Comparison of ENCODE assay signal across 7 cellular contexts in genomic region chr20:49278817-49279676, GRCh38. TPM values are rescaled to one million over a fixed set of nuclear protein-coding genes. Genes with fewer than 3 reads are reported as not detected.
DNase-seq lines count a peak whose midpoint lies in the region; ATAC-seq and TF ChIP-seq lines count a peak whose summit lies in the region.

No MANE protein-coding gene starts in this region.

- H3K23ac ChIP-seq in H9 (ENCODE audit: insufficient read length, low read depth, low read length) = peak overlapping the region; percentile 8

- no peak for TF ChIP-seq POLR2A in Peyer's patch (IDR thresholded peaks at IDR 0.05)

- no peak overlapping the region for H2AK5ac ChIP-seq in H9 (ENCODE audit: insufficient read length, low read length)

- H3K4me3 ChIP-seq in Peyer's patch = peak overlapping the region; percentile 60 to 99 (median 87)
- peak overlapping the region; percentile 81 to 96 (median 95) for H3K4me3 ChIP-seq in liver (ENCODE audit: low read depth in 1 of 3, low read length in 3 of 3)
- peak overlapping the region; percentile 91 to 99 (median 91) for H3K4me3 ChIP-seq in subcutaneous abdominal adipose tissue (ENCODE audit: low read depth in 1 of 5, low read length in 5 of 5)

- H3K36me3 ChIP-seq in Peyer's patch (peaks cover 0 to 53% (median 6%) of the 10 kb centered on the region in 3 donors), liver (ENCODE audit: control insufficient read depth in 4 of 4, insufficient read depth in 3 of 4, low read depth in 1 of 4, low read length in 3 of 4) (peaks cover 26 to 47% (median 41%) of the 10 kb centered on the region in 4 donors), subcutaneous abdominal adipose tissue (ENCODE audit: control insufficient read depth in 5 of 5, insufficient read depth in 5 of 5, low read length in 5 of 5) (peaks cover 38 to 52% (median 50%) of the 10 kb centered on the region in 5 donors)

- H3K4me1 ChIP-seq in H9 (ENCODE audit: insufficient read depth, low read length) (no peaks in the 10 kb centered on the region), Peyer's patch (peaks cover 0 to 30% (median 4%) of the 10 kb centered on the region in 4 donors), liver (ENCODE audit: control insufficient read depth in 4 of 4, insufficient read depth in 4 of 4, low read length in 3 of 4) (peaks cover 0 to 33% (median 21%) of the 10 kb centered on the region in 4 donors), subcutaneous abdominal adipose tissue (ENCODE audit: control insufficient read depth in 5 of 5, insufficient read depth in 5 of 5, low read length in 5 of 5) (peaks cover 12 to 75% (median 65%) of the 10 kb centered on the region in 5 donors)

- H3K9me3 Mint-ChIP-seq in H9 = peaks cover 24 to 34% of the 10 kb centered on the region in 2 experiments
- peaks cover 58 to 67% (median 58%) of the 10 kb centered on the region in 5 experiments for H3K9me3 Mint-ChIP-seq in brain

- peaks cover 62% of the 10 kb centered on the region for H3K79me2 ChIP-seq in H9 (ENCODE audit: insufficient read depth, low read length)

- H2BK15ac ChIP-seq in H9 (ENCODE audit: low read depth, low read length) = no peak overlapping the region

- peak overlapping the region; percentile 93 for H3K14ac ChIP-seq in H9 (ENCODE audit: insufficient read depth, low read length)

- H4K91ac ChIP-seq in H9 (ENCODE audit: insufficient read length, low read depth, low read length) = peak overlapping the region; percentile 51

- peak overlapping the region; percentile 95 for H4K8ac ChIP-seq in H9 (replicated peaks; ENCODE audit: insufficient read length, low read depth, low read length)

- H3K27ac ChIP-seq in H9 (ENCODE audit: insufficient read length, low read depth, low read length) = peak overlapping the region; percentile 87
- peak overlapping the region; percentile 96 to 99 (median 98) for H3K27ac ChIP-seq in Peyer's patch
- H3K27ac ChIP-seq in liver (ENCODE audit: low read depth in 1 of 2, low read length in 2 of 2) = peak overlapping the region; percentile 91 to 97
- peak overlapping the region; percentile 97 for H3K27ac ChIP-seq in subcutaneous abdominal adipose tissue (ENCODE audit: low read depth, low read length)

- peak overlapping the region; percentile 97 to 99 (median 98) for H3K27ac Mint-ChIP-seq in H9
- peak overlapping the region; percentile 96 to 98 (median 98) for H3K27ac Mint-ChIP-seq in brain

- H4K20me1 ChIP-seq in H9 (ENCODE audit: control insufficient read depth, insufficient read depth, insufficient read length) = no peaks in the 10 kb centered on the region

- ATAC-seq in GM21447 (IDR thresholded peaks at IDR 0.05; ENCODE audit: unreplicated experiment) = no peak

- H3K9me3 ChIP-seq in H9 (ENCODE audit: control insufficient read depth, low read depth, low read length) = no peaks in the 10 kb centered on the region
- peaks cover 0 to 15% (median 7%) of the 10 kb centered on the region in 4 donors for H3K9me3 ChIP-seq in Peyer's patch
- H3K9me3 ChIP-seq in liver (ENCODE audit: control insufficient read depth in 4 of 4, low read length in 3 of 4) = peaks cover 4 to 13% (median 6%) of the 10 kb centered on the region in 4 donors
- peaks cover 0 to 22% (median 11%) of the 10 kb centered on the region in 5 donors for H3K9me3 ChIP-seq in subcutaneous abdominal adipose tissue (ENCODE audit: control insufficient read depth in 5 of 5, low read length in 5 of 5)

- no peak overlapping the region for H2AFZ ChIP-seq in H9 (ENCODE audit: low read length)

- H3K9ac ChIP-seq in H9 (ENCODE audit: extremely low read depth, insufficient read length, low read length) (peak overlapping the region; percentile 99), liver (ENCODE audit: low read depth in 1 of 2, low read length in 2 of 2) (peak overlapping the region; percentile 71 to 81), subcutaneous abdominal adipose tissue (ENCODE audit: low read length in 5 of 5) (peak overlapping the region; percentile 76 to 96 (median 90))

- WGBS in H9 (ENCODE audit: extremely low coverage, insufficient read length, low lambda C conversion rate) = no CpG with 5 or more reads among the region's 33 CpGs
- 19% methylated on average over 33 of the region's 33 CpGs for WGBS in liver

- H3K4me1 Mint-ChIP-seq in H9 (peaks cover 45 to 51% of the 10 kb centered on the region in 2 experiments), brain (peaks cover 81% of the 10 kb centered on the region)

- no peak overlapping the region for H3T11ph ChIP-seq in H9 (ENCODE audit: low read length)

- H2BK5ac ChIP-seq in H9 (ENCODE audit: insufficient read length, low read length) = peak overlapping the region; percentile 82

- no peak overlapping the region for H2BK20ac ChIP-seq in H9 (ENCODE audit: low read depth, low read length, poor library complexity, severe bottlenecking)

- no peak overlapping the region for H2BK120ac ChIP-seq in H9 (ENCODE audit: low read depth, low read length, poor library complexity, severe bottlenecking)

- peak overlapping the region; percentile 76 for H3K18ac ChIP-seq in H9 (ENCODE audit: insufficient read length, low read depth, low read length)

- H3K4me3 Mint-ChIP-seq in H9 (peak overlapping the region; percentile 99), brain (peak overlapping the region; percentile 96 to 98 (median 96))

- H3K79me1 ChIP-seq in H9 (ENCODE audit: insufficient read depth, low read depth, low read length, poor library complexity, severe bottlenecking) = no peaks in the 10 kb centered on the region

- peak overlapping the region; percentile 78; the same call in 1 of the 2 replicates for H3K4ac ChIP-seq in H9 (ENCODE audit: low read depth, low read length)

- H3K27me3 Mint-ChIP-seq in H9 (ENCODE audit: low read depth) = peaks cover 19% of the 10 kb centered on the region
- peaks cover 26% of the 10 kb centered on the region for H3K27me3 Mint-ChIP-seq in brain

- H3K56ac ChIP-seq in H9 (ENCODE audit: insufficient read length, low read depth, low read length) = peak overlapping the region; percentile 85

- DNase-seq in H9 = no peak
- peak in 1 of 3 donors; percentile 54 for DNase-seq in Peyer's patch
- no peak for DNase-seq in globus pallidus (ENCODE audit: low spot score)

- peak in 1 of 2 donors; percentile 6 for TF ChIP-seq RAD21 in liver (IDR thresholded peaks at IDR 0.05)

- H2BK12ac ChIP-seq in H9 (ENCODE audit: insufficient read length, low read depth, low read length) = peak overlapping the region; percentile 64

- H4K5ac ChIP-seq in H9 (ENCODE audit: insufficient read length, low read depth, low read length) = peak overlapping the region; percentile 91

- TF ChIP-seq CTCF in H9 (conservative IDR thresholded peaks at IDR 0.05) (no peak), Peyer's patch (IDR thresholded peaks at IDR 0.05) (no peak), brain (conservative IDR thresholded peaks at IDR 0.05) (no peak), liver (IDR thresholded peaks at IDR 0.05; ENCODE audit: low read depth, low read length, missing input control) (no peak)

- H3K27me3 ChIP-seq in H9 (ENCODE audit: insufficient read depth, low read length) (no peaks in the 10 kb centered on the region), Peyer's patch (no peaks in the 10 kb centered on the region), liver (ENCODE audit: control insufficient read depth in 4 of 4, insufficient read depth in 4 of 4, low read length in 3 of 4) (no peaks in the 10 kb centered on the region), subcutaneous abdominal adipose tissue (ENCODE audit: control insufficient read depth in 5 of 5, insufficient read depth in 4 of 5, low read length in 5 of 5) (peaks cover 0 to 3% (median 0%) of the 10 kb centered on the region in 5 donors)

- peaks cover 41% of the 10 kb centered on the region for H3K23me2 ChIP-seq in H9 (ENCODE audit: insufficient read length, low read depth, low read length, poor library complexity, severe bottlenecking)

- peak overlapping the region; percentile 100 for H3K4me2 ChIP-seq in H9 (ENCODE audit: insufficient read depth, insufficient read length, low read length)

- H3K36me3 Mint-ChIP-seq in H9 (ENCODE audit: insufficient read depth in 1 of 3, low read depth in 3 of 3) = peaks cover 65 to 78% (median 75%) of the 10 kb centered on the region in 3 experiments
- peaks cover 81% of the 10 kb centered on the region for H3K36me3 Mint-ChIP-seq in brain

TF ChIP-seq in liver, 16 proteins besides CTCF, POLR2A, EP300 and RAD21 (continues in another document):
- peak in 1 of 2 donors; percentile 74 for TF ChIP-seq JUND (IDR thresholded peaks at IDR 0.05)
- TF ChIP-seq ATF3 (IDR thresholded peaks at IDR 0.05) = no peak
- peak; percentile 89 for TF ChIP-seq TAF1 (conservative IDR thresholded peaks at IDR 0.05)
- no peak for TF ChIP-seq GABPA (IDR thresholded peaks at IDR 0.05 in 1 of 2, conservative IDR thresholded peaks at IDR 0.05 in 1 of 2)
- no peak for TF ChIP-seq ZBTB33 (IDR thresholded peaks at IDR 0.05)
- peak; percentile 58 for TF ChIP-seq NR2F2 (IDR thresholded peaks at IDR 0.05)
- peak in 1 of 2 donors; percentile 17 for TF ChIP-seq HNF4A (conservative IDR thresholded peaks at IDR 0.05)

RNA-seq across cellular contexts. Expression of gene ZNFX1, which starts 1.2 kb away (rescaled TPM):
- total RNA-seq in H9 (2021) (12.8 and 13.3 TPM in 2 replicates), Peyer's patch (10 to 100 TPM; 33.4 to 40.3 (median 36.4) TPM), liver (10 to 100 TPM; 10.1 to 16.1 TPM)
- polyA plus RNA-seq in brain (ENCODE audit: insufficient read depth, low read depth, low replicate concordance) (23.5 TPM), liver (1 to 10 TPM; 6.9 to 7.2 TPM)

RNA-seq across cellular contexts. Expression of gene DDX27, which starts 59.8 kb away (rescaled TPM):
- 46.9 and 50.3 TPM in 2 replicates for total RNA-seq in H9 (2021)
- total RNA-seq in Peyer's patch = 10 to 100 TPM; 23.1 to 81.7 (median 39.2) TPM
- polyA plus RNA-seq in brain (ENCODE audit: insufficient read depth, low read depth, low replicate concordance) = 81.3 TPM
- 10 to 100 TPM; 13.8 to 16.0 TPM for total RNA-seq in liver
- polyA plus RNA-seq in liver = 10 to 100 TPM in 1 of 2 donors, 1 to 10 TPM in 1; 8.8 to 12.1 TPM
